In genomic region chr3:189122120-189122519, GRCh38 we compare ENCODE assay signal across 13 cellular contexts. TPM values are rescaled to one million over a fixed set of nuclear protein-coding genes. Genes with fewer than 3 reads are reported as not detected.
DNase-seq lines count a peak whose midpoint lies in the region; ATAC-seq and TF ChIP-seq lines count a peak whose summit lies in the region.
"Had no signal": no experiment of that assay in that cellular context is flagged by ENCODE, and none has a peak within 500 bp of the region (broad histone marks: within the 10 kb centered on the region; RNA-seq: fewer than 3 reads in every experiment).

No MANE protein-coding gene starts in this region.

- no peaks in the 10 kb centered on the region for H3K79me2 ChIP-seq in mammary epithelial cell (ENCODE audit: insufficient read depth, low read length)

- H4K20me1 ChIP-seq in mammary epithelial cell (ENCODE audit: insufficient read depth, low read length), result no peaks in the 10 kb centered on the region

- H3K9me3 ChIP-seq in breast epithelium (peaks cover 7% of the 10 kb centered on the region in 2 donors), mammary epithelial cell (replicated peaks; ENCODE audit: insufficient read depth, low read length) (no peaks in the 10 kb centered on the region), psoas muscle (no peaks in the 10 kb centered on the region), aorta (ENCODE audit: control insufficient read depth, low read length) (no peaks in the 10 kb centered on the region)

- CTCF ChIA-PET in mammary epithelial cell (lab: Charles Lee; ENCODE audit: low non-redundant PET), result no interaction called here

- no peaks in the 10 kb centered on the region for H3K27me3 ChIP-seq in breast epithelium
- H3K27me3 ChIP-seq in mammary epithelial cell (ENCODE audit: insufficient read depth, low read length), result peaks cover 6% of the 10 kb centered on the region
- H3K27me3 ChIP-seq in psoas muscle (ENCODE audit: insufficient read depth in 3 of 3, low read length in 2 of 3), result no peaks in the 10 kb centered on the region
- H3K27me3 ChIP-seq in aorta (ENCODE audit: control insufficient read depth in 1 of 2, insufficient read depth in 2 of 2, low read length in 1 of 2), result no peaks in the 10 kb centered on the region

- no peak for TF ChIP-seq POLR2A in breast epithelium (IDR thresholded peaks at IDR 0.05)

- H3K27ac ChIP-seq in breast epithelium, result peak overlapping the region; percentile 75 to 80
- no peak overlapping the region for H3K27ac ChIP-seq in mammary epithelial cell (ENCODE audit: insufficient read depth, low read depth, low read length)
- peak overlapping the region; percentile 78 for H3K27ac ChIP-seq in psoas muscle
- H3K27ac ChIP-seq in aorta (ENCODE audit: low read depth in 1 of 2, low read length in 2 of 2), result no peak overlapping the region
- H3K27ac ChIP-seq: SK-N-MC had no signal

- H3K4me3 ChIP-seq in breast epithelium (peak overlapping the region in 1 of 3 donors; percentile 21), mammary epithelial cell (replicated peaks in 1 of 3; ENCODE audit: insufficient read depth in 1 of 3, low read depth in 2 of 3, low read length in 3 of 3) (no peak overlapping the region), psoas muscle (peak overlapping the region; percentile 39), aorta (ENCODE audit: low read length in 2 of 2) (no peak overlapping the region)
- H3K4me3 ChIP-seq: SK-N-MC had no signal

- H2AFZ ChIP-seq in mammary epithelial cell (ENCODE audit: low read depth, low read length), result no peak overlapping the region

- ATAC-seq in psoas muscle (peak in 2 of 4 donors; percentile 12 to 32), aorta (ENCODE audit: low FRiP score) (peak; percentile 24), HG03442 (IDR thresholded peaks at IDR 0.05; ENCODE audit: unreplicated experiment) (no peak)
- ATAC-seq: esophagus mucosa had no signal

- intact Hi-C loops in breast epithelium (cut with DNase I; ENCODE audit: low total_unique reads), result no loop called here
- intact Hi-C loops in mammary epithelial cell (cut with micrococcal nuclease), result no loop called here
- intact Hi-C loops in psoas muscle (cut with DNase I), result no loop called here
- intact Hi-C loops in aorta (cut with DNase I), result no loop called here

- DNase-seq in breast epithelium (ENCODE audit: low spot score in 2 of 2), result no peak
- DNase-seq in mammary epithelial cell, result no peak
- peak; percentile 31 for DNase-seq in fibroblast of peridontal ligament (ENCODE audit: extremely low read depth)
- no peak for DNase-seq in psoas muscle
- no peak for DNase-seq in aorta
- no peak for DNase-seq in stimulated activated CD4-positive, alpha-beta T cell treated with anti-CD3 and anti-CD28 coated beads, Interleukin-4, amount 100 ng/mL, for 1 hour
- DNase-seq in NCI-H2107 (lab: John Stamatoyannopoulos, UW), result no peak
- DNase-seq: midbrain, NCI-H1048, posterior cingulate gyrus had no signal

- no peak overlapping the region for H3K9ac ChIP-seq in mammary epithelial cell (ENCODE audit: insufficient read depth, low read length)

- TF ChIP-seq CTCF in breast epithelium (IDR thresholded peaks at IDR 0.05), result no peak
- no peak for TF ChIP-seq CTCF in mammary epithelial cell (conservative IDR thresholded peaks at IDR 0.05 in 1 of 2, IDR thresholded peaks at IDR 0.05 in 1 of 2; ENCODE audit: extremely low read depth in 1 of 2, insufficient read depth in 1 of 2, low read depth in 1 of 2, low read length in 2 of 2)
- TF ChIP-seq CTCF in psoas muscle (IDR thresholded peaks at IDR 0.05), result no peak

- no TSS peak for BruUV-seq in mammary epithelial cell (replicated peaks; lab: Mats Ljungman, UMichigan)

- in situ Hi-C loops in mammary epithelial cell (cut with MboI; ENCODE audit: low sequenced_read_pairs in 2 of 2), result no loop called here

- 75% methylated on average over 2 of the region's 2 CpGs for WGBS in mammary epithelial cell (ENCODE audit: low coverage, missing lambda C conversion rate)
- 19 to 43% (median 30%) methylated on average over 2 of the region's 2 CpGs for WGBS in psoas muscle, 3 donors
- WGBS in aorta, 2 donors, result 25 to 27% methylated on average over 2 of the region's 2 CpGs

- no peak overlapping the region for H3K4me2 ChIP-seq in mammary epithelial cell (ENCODE audit: insufficient read depth, low read depth, low read length)

- H3K36me3 ChIP-seq in breast epithelium, result no peaks in the 10 kb centered on the region
- H3K36me3 ChIP-seq in mammary epithelial cell (ENCODE audit: insufficient read depth, low read length), result no peaks in the 10 kb centered on the region
- peaks cover 0 to under 1% of the 10 kb centered on the region in 2 donors for H3K36me3 ChIP-seq in psoas muscle (ENCODE audit: insufficient read depth in 1 of 2, low read depth in 1 of 2)
- H3K36me3 ChIP-seq in aorta (ENCODE audit: control insufficient read depth in 1 of 2, insufficient read depth in 2 of 2, low read length in 1 of 2), result no peaks in the 10 kb centered on the region

- dilution Hi-C loops in mammary epithelial cell (cut with HindIII; ENCODE audit: low sequenced_read_pairs), result no loop called here

- H3K4me1 ChIP-seq in breast epithelium (peaks cover 0 to 14% of the 10 kb centered on the region in 2 donors), mammary epithelial cell (ENCODE audit: insufficient read depth, low read length) (no peaks in the 10 kb centered on the region), psoas muscle (peaks cover 41% of the 10 kb centered on the region), aorta (ENCODE audit: control insufficient read depth in 1 of 2, insufficient read depth in 2 of 2, low read length in 2 of 2) (peaks cover 0 to 1% of the 10 kb centered on the region in 2 donors)

RNA-seq across cellular contexts. Expression of gene TPRG1, which starts 49.7 kb away (rescaled TPM):
- total RNA-seq in breast epithelium, result 10 to 100 TPM; 29.2 to 65.9 (median 31.9) TPM
- total RNA-seq in mammary epithelial cell, result 1 to 10 TPM in 1 of 2 donors, under 1 TPM in 1; 0.73 to 3.0 TPM
- 1.00 TPM for polyA plus RNA-seq in mammary epithelial cell
- polyA minus RNA-seq in mammary epithelial cell, result not detected
- total RNA-seq in psoas muscle, result 10 to 100 TPM in 3 of 4 donors, 1 to 10 TPM in 1; 6.1 to 24.5 (median 11.9) TPM
- polyA plus RNA-seq in psoas muscle, result 1 to 10 TPM in 2 of 3 donors, under 1 TPM in 1; 0.78 to 9.9 (median 1.6) TPM
- 10 to 100 TPM; 14.9 to 19.8 TPM for total RNA-seq in aorta
- 1 to 10 TPM; 4.5 to 7.2 TPM for polyA plus RNA-seq in aorta

Comparison
In these comparisons a context has a peak if more than half of its experiments do, and no peak if none do; other contexts are left out.
1. H3K27ac ChIP-seq: peak in breast epithelium (2 of 2) and psoas muscle (single experiment); none in mammary epithelial cell (single experiment) and aorta (0 of 2).